ENCODE assay signal across 8 cellular contexts in the genomic region with DNA sequence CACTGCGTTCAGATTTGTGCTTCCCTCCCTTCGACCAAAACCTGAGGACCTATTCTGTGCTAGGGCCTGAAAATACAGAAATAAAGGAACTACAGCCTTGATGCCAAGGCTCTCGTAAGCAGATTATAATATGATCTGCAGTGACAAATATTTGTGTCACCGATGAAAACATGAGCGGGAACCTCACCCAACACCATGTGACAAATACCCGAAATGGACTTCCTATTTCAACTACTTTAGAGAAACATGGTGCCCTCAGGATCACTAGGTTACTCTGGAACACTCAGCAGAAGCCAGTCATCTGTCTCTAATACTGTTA. TPM values are rescaled to one million over a fixed set of nuclear protein-coding genes. Genes with fewer than 3 reads are reported as not detected.
A peak's percentile ranks its signal among the peaks of the same experiment; 100 is the strongest.
DNase-seq lines count a peak whose midpoint lies in the region; ATAC-seq and TF ChIP-seq lines count a peak whose summit lies in the region.

No MANE protein-coding gene starts in this region.

- no CpG with 5 or more reads among the region's 6 CpGs for WGBS in mesendoderm (ENCODE audit: extremely low coverage, insufficient coverage, low lambda C conversion rate)

- no peak overlapping the region for H4K5ac ChIP-seq in mesendoderm (ENCODE audit: low read length)

- no peak overlapping the region for H4K8ac ChIP-seq in mesendoderm (ENCODE audit: low read depth, low read length)

- TF ChIP-seq CTCF in DOHH2 (IDR thresholded peaks at IDR 0.05; ENCODE audit: low read depth, low read length, poor library complexity, severe bottlenecking) (no peak), LNCaP clone FGC (IDR thresholded peaks at IDR 0.05; ENCODE audit: control insufficient read depth, extremely low read depth, insufficient read depth) (no peak), cardiac fibroblast (IDR thresholded peaks at IDR 0.05; ENCODE audit: low read depth, low read length) (no peak)

- H3K4me2 ChIP-seq in DOHH2 (ENCODE audit: low read length) (peak overlapping the region; percentile 69), mesendoderm (ENCODE audit: low read length) (peak overlapping the region; percentile 56)

- H2BK15ac ChIP-seq in mesendoderm (replicated peaks; ENCODE audit: low read depth) = no peak overlapping the region

- H3F3A ChIP-seq in DOHH2 (ENCODE audit: control insufficient read depth, insufficient read depth) = peaks cover 4% of the 10 kb centered on the region; the same call in 1 of the 2 replicates

- H3K23ac ChIP-seq in mesendoderm (ENCODE audit: low read length) = no peak overlapping the region

- H3K56ac ChIP-seq in mesendoderm (ENCODE audit: low read length) = peak overlapping the region; percentile 85

- H3K9me3 ChIP-seq in DOHH2 (ENCODE audit: control insufficient read depth, insufficient read depth, low read length) = no peaks in the 10 kb centered on the region

- peak overlapping the region; percentile 72 for H3K9ac ChIP-seq in mesendoderm (ENCODE audit: low read length)

- no peaks in the 10 kb centered on the region for H3K9me2 ChIP-seq in DOHH2 (replicated peaks; ENCODE audit: control insufficient read depth, low read length)

- H3K4me3 ChIP-seq in DOHH2 (ENCODE audit: low read length) (peak overlapping the region; percentile 84), LNCaP clone FGC (ENCODE audit: low read depth, low read length) (peak overlapping the region; percentile 97), cardiac fibroblast (replicated peaks in 1 of 2; ENCODE audit: low read depth in 2 of 2, low read length in 2 of 2) (peak overlapping the region; percentile 80 to 92), mesendoderm (ENCODE audit: low read length) (peak overlapping the region; percentile 41)

- peaks cover 27% of the 10 kb centered on the region for H3K79me2 ChIP-seq in DOHH2 (ENCODE audit: control insufficient read depth, low read length)
- peaks cover 20% of the 10 kb centered on the region for H3K79me2 ChIP-seq in mesendoderm (ENCODE audit: control insufficient read depth, insufficient read depth, low read length)

- no peak overlapping the region for H3K18ac ChIP-seq in mesendoderm (ENCODE audit: low read length)

- peaks cover 4% of the 10 kb centered on the region; the same call in 1 of the 2 replicates for H4K20me1 ChIP-seq in DOHH2 (ENCODE audit: control insufficient read depth, insufficient read depth, low read depth, low read length)

- H3K27ac ChIP-seq in DOHH2 (ENCODE audit: low read depth, low read length) = no peak overlapping the region
- no peak overlapping the region for H3K27ac ChIP-seq in mesendoderm (ENCODE audit: low read depth, low read length)

- no peak overlapping the region for H2AK5ac ChIP-seq in mesendoderm (ENCODE audit: low read length)

- H3K27me3 ChIP-seq in DOHH2 (ENCODE audit: control insufficient read depth, low read length) (0 out of 2 replicates have a peak, but pooled peaks cover 2% of the 10 kb centered on the region), mesendoderm (ENCODE audit: insufficient read depth, low read length, poor library complexity) (no peaks in the 10 kb centered on the region)

- DNase-seq in LNCaP clone FGC (ENCODE audit: low read depth) = no peak
- DNase-seq in cardiac fibroblast (ENCODE audit: low read depth in 2 of 2) = no peak
- DNase-seq in mesendoderm = no peak
- DNase-seq in NK-92 (lab: John Stamatoyannopoulos, UW; ENCODE audit: unreplicated experiment) = no peak
- DNase-seq in dermis blood vessel endothelial cell = no peak

- peaks cover 16% of the 10 kb centered on the region for H3K79me1 ChIP-seq in mesendoderm (ENCODE audit: low read length)

- no peak overlapping the region for H2BK5ac ChIP-seq in mesendoderm (ENCODE audit: low read length)

- peaks cover 13% of the 10 kb centered on the region for H3K4me1 ChIP-seq in DOHH2 (ENCODE audit: control insufficient read depth, low read length)
- peaks cover 4% of the 10 kb centered on the region for H3K4me1 ChIP-seq in mesendoderm (ENCODE audit: control insufficient read depth, low read depth, low read length)

- no peak overlapping the region for H2BK120ac ChIP-seq in mesendoderm (ENCODE audit: low read depth, low read length)

- H3K36me3 ChIP-seq in DOHH2 (ENCODE audit: control insufficient read depth, low read length) (peaks cover 17% of the 10 kb centered on the region), mesendoderm (ENCODE audit: control insufficient read depth, insufficient read depth, low read length) (peaks cover 1% of the 10 kb centered on the region)

- no peak for ATAC-seq in HG03135 (IDR thresholded peaks at IDR 0.05; ENCODE audit: unreplicated experiment)
- no peak for ATAC-seq in GM18519 (IDR thresholded peaks at IDR 0.05; ENCODE audit: low FRiP score, unreplicated experiment)

- no peak overlapping the region for H3K4ac ChIP-seq in mesendoderm (ENCODE audit: low read depth, low read length)

RNA-seq across cellular contexts. Expression of gene VAMP3, which starts 0.5 kb away (rescaled TPM):
- 44.8 TPM for polyA plus RNA-seq in mesendoderm (2013, experiment 1 of 2)
- 44.3 TPM for polyA plus RNA-seq in mesendoderm (2013, experiment 2 of 2)
- 122 and 149 TPM in 2 replicates for total RNA-seq in dermis blood vessel endothelial cell

RNA-seq across cellular contexts. Expression of gene PER3, which starts 13.5 kb away (rescaled TPM):
- polyA plus RNA-seq in mesendoderm (2013, experiment 1 of 2) = 2.6 TPM
- polyA plus RNA-seq in mesendoderm (2013, experiment 2 of 2) = 2.6 TPM
- total RNA-seq in dermis blood vessel endothelial cell = 1.9 and 2.7 TPM in 2 replicates

Comparison
In these comparisons a context has a peak if more than half of its experiments do, and no peak if none do; other contexts are left out.
1. H3K4me3 ChIP-seq: peak in every context shown above with its lines; median percentile 97 in LNCaP clone FGC; 86 in cardiac fibroblast; 84 in DOHH2; 41 in mesendoderm.